ENCODE assay signal across 23 cellular contexts in genomic region chr1:40895601-40896000, GRCh38.
"Had no signal": no experiment of that assay in that cellular context is flagged by ENCODE, and none has a peak within 500 bp of the region (broad histone marks: within the 10 kb centered on the region; RNA-seq: fewer than 3 reads in every experiment).

No MANE protein-coding gene starts in this region.

- ATAC-seq: heart right ventricle, left cardiac atrium, psoas muscle, SK-N-SH treated with all-trans-retinoic acid at 6 μM for 48 hours had no signal

- H3K36me3 ChIP-seq: cardiac muscle cell, heart right ventricle, neutrophil, ovary, right atrium auricular region, spleen, uterus, WERI-Rb-1 had no signal

- H3K27ac ChIP-seq: cardiac muscle cell, heart right ventricle, neutrophil, ovary, psoas muscle, right atrium auricular region, spleen, testis, uterus, WERI-Rb-1 had no signal

- DNase-seq: activated CD4-positive, alpha-beta T cell treated with anti-CD3 and anti-CD28 coated beads for 4 hours; activated CD8-positive, alpha-beta memory T cell treated with anti-CD3 and anti-CD28 coated beads for 24 hours; activated CD8-positive, alpha-beta memory T cell treated with anti-CD3 and anti-CD28 coated beads, Interleukin-2, amount 50 U/mL, for 4 hours; activated naive CD8-positive, alpha-beta T cell treated with anti-CD3 and anti-CD28 coated beads, Interleukin-2, amount 10 ng/mL, durations not matched to agents 7 days and 5 days; amygdala; cortex of kidney; endodermal cell; heart right ventricle; islet precursor cell; left cardiac atrium; mesenchymal stem cell; ovary; psoas muscle; spleen; testis; trophoblast cell; uterus; WERI-Rb-1 had no signal

- H3K4me1 Mint-ChIP-seq: endodermal cell, nephron had no signal

- H3K27me3 ChIP-seq: cardiac muscle cell, heart right ventricle, neutrophil, ovary, right atrium auricular region, spleen, testis, uterus had no signal

- H3K27ac Mint-ChIP-seq: activated naive CD8-positive, alpha-beta T cell treated with anti-CD3 and anti-CD28 coated beads, Interleukin-2, amount 10 ng/mL, durations not matched to agents 7 days and 5 days; endodermal cell; nephron had no signal

- H3K4me1 ChIP-seq: psoas muscle, testis, uterus had no signal

- H3K4me3 ChIP-seq: cardiac muscle cell, heart right ventricle, ovary, psoas muscle, right atrium auricular region, spleen, testis, uterus had no signal

- H3K4me3 Mint-ChIP-seq: activated naive CD8-positive, alpha-beta T cell treated with anti-CD3 and anti-CD28 coated beads, Interleukin-2, amount 10 ng/mL, durations not matched to agents 7 days and 5 days; endodermal cell; nephron had no signal

- H3K9me3 ChIP-seq: neutrophil, psoas muscle, testis had no signal
